Comparison of ENCODE assay signal across 8 cellular contexts in the genomic region with DNA sequence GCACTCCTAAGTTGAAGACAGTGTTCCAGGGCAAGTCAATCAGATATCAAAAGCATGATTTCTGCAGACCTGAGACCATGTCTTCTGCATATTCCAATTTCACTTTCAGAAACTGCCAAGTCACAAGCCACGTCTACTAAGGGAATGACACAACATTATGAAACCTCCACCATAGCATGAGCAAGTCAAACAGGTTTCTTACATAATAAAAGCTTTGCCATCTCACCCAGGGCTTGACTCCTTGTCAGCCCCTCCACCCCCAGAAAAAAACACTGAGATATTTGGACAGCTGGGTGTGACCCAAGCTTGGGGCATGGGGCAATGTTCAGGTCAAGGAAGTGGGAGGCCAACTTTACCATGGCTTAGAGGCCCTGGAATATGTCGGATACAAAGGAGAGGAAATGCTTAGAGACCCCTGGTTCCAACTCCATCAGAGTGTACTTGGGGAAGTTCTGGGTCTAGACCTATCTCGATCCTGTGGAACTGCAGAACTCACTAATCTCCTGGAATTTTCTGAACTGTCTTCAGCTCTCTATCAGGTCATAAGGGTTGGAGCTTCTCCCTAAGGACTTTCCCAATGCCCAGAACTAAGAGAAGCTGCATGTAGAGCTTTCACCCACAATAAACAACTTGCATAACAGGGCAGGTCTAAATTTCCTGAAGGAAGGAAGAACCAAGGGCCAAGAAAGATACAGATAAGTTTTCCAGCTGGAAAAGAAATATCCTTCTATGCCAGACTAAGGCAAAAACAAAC.
DNase-seq lines count a peak whose midpoint lies in the region; ATAC-seq and TF ChIP-seq lines count a peak whose summit lies in the region.

No MANE protein-coding gene starts in this region.

- peaks cover 5% of the 10 kb centered on the region for H3K36me3 Mint-ChIP-seq in activated naive CD8-positive, alpha-beta T cell treated with anti-CD3 and anti-CD28 coated beads for 36 hours
- no peaks in the 10 kb centered on the region for H3K36me3 Mint-ChIP-seq in H9 (ENCODE audit: insufficient read depth in 1 of 3, low read depth in 3 of 3)

- H3K4me3 ChIP-seq in adrenal gland: no peak overlapping the region

- no peak overlapping the region for H2BK15ac ChIP-seq in H9 (ENCODE audit: low read depth, low read length)

- H2BK5ac ChIP-seq in H9 (ENCODE audit: insufficient read length, low read length): no peak overlapping the region

- no peak overlapping the region for H3K27ac ChIP-seq in H9 (ENCODE audit: insufficient read length, low read depth, low read length)
- H3K27ac ChIP-seq in adrenal gland: no peak overlapping the region

- WGBS in H9 (ENCODE audit: extremely low coverage, insufficient read length, low lambda C conversion rate): no CpG with 5 or more reads among the region's 3 CpGs
- 63 to 77% (median 73%) methylated on average over 3 of the region's 3 CpGs for WGBS in adrenal gland, 4 donors

- no peak overlapping the region for H2BK20ac ChIP-seq in H9 (ENCODE audit: low read depth, low read length, poor library complexity, severe bottlenecking)

- no peaks in the 10 kb centered on the region for H3K79me2 ChIP-seq in H9 (ENCODE audit: insufficient read depth, low read length)

- no peak overlapping the region for H4K8ac ChIP-seq in H9 (replicated peaks; ENCODE audit: insufficient read length, low read depth, low read length)

- peaks cover 16% of the 10 kb centered on the region for H3K9me3 Mint-ChIP-seq in activated naive CD8-positive, alpha-beta T cell treated with anti-CD3 and anti-CD28 coated beads for 36 hours
- H3K9me3 Mint-ChIP-seq in H9: peaks cover 0 to 2% of the 10 kb centered on the region in 2 experiments; a peak in 2 of 5 replicates

- H2AK5ac ChIP-seq in H9 (ENCODE audit: insufficient read length, low read length): no peak overlapping the region

- H3K36me3 ChIP-seq in adrenal gland (replicated peaks in 1 of 2): no peaks in the 10 kb centered on the region

- no peak overlapping the region for H3K23ac ChIP-seq in H9 (ENCODE audit: insufficient read length, low read depth, low read length)

- H3K27me3 ChIP-seq in H9 (ENCODE audit: insufficient read depth, low read length): no peaks in the 10 kb centered on the region
- no peaks in the 10 kb centered on the region for H3K27me3 ChIP-seq in adrenal gland

- no peak overlapping the region for H3K18ac ChIP-seq in H9 (ENCODE audit: insufficient read length, low read depth, low read length)

- no peak overlapping the region for H3K14ac ChIP-seq in H9 (ENCODE audit: insufficient read depth, low read length)

- H2BK120ac ChIP-seq in H9 (ENCODE audit: low read depth, low read length, poor library complexity, severe bottlenecking): no peak overlapping the region

- H4K91ac ChIP-seq in H9 (ENCODE audit: insufficient read length, low read depth, low read length): no peak overlapping the region

- no peak overlapping the region for H3T11ph ChIP-seq in H9 (ENCODE audit: low read length)

- H3K4ac ChIP-seq in H9 (ENCODE audit: low read depth, low read length): no peak overlapping the region

- no peak overlapping the region for H2AFZ ChIP-seq in H9 (ENCODE audit: low read length)

- H3K9me3 ChIP-seq in H9 (ENCODE audit: control insufficient read depth, low read depth, low read length) (no peaks in the 10 kb centered on the region), adrenal gland (replicated peaks in 1 of 3) (no peaks in the 10 kb centered on the region)

- no peaks in the 10 kb centered on the region for H4K20me1 ChIP-seq in H9 (ENCODE audit: control insufficient read depth, insufficient read depth, insufficient read length)

- intact Hi-C loops in adrenal gland (cut with DNase I): no loop called here

- no peaks in the 10 kb centered on the region for H3K79me1 ChIP-seq in H9 (ENCODE audit: insufficient read depth, low read depth, low read length, poor library complexity, severe bottlenecking)

- in situ Hi-C loops in G401 (cut with HindIII; ENCODE audit: low sequenced_read_pairs): no loop called here

- H4K5ac ChIP-seq in H9 (ENCODE audit: insufficient read length, low read depth, low read length): no peak overlapping the region

- no peak overlapping the region for H3K4me2 ChIP-seq in H9 (ENCODE audit: insufficient read depth, insufficient read length, low read length)

- no peak overlapping the region for H3K4me3 Mint-ChIP-seq in activated naive CD8-positive, alpha-beta T cell treated with anti-CD3 and anti-CD28 coated beads for 36 hours
- H3K4me3 Mint-ChIP-seq in H9: no peak overlapping the region

- no peak for DNase-seq in activated naive CD8-positive, alpha-beta T cell treated with anti-CD3 and anti-CD28 coated beads for 36 hours
- peak; percentile 48 for DNase-seq in renal cortical epithelial cell (ENCODE audit: low read depth)
- DNase-seq in H9: no peak
- DNase-seq in G401 (ENCODE audit: low spot score): no peak
- DNase-seq in GM03348 (ENCODE audit: low spot score): no peak
- DNase-seq in adrenal gland: no peak

- no peak overlapping the region for H3K56ac ChIP-seq in H9 (ENCODE audit: insufficient read length, low read depth, low read length)

- no peak overlapping the region for H3K9ac ChIP-seq in H9 (ENCODE audit: extremely low read depth, insufficient read length, low read length)

- TF ChIP-seq POLR2A in adrenal gland (IDR thresholded peaks at IDR 0.05): no peak

- TF ChIP-seq CTCF in H9 (conservative IDR thresholded peaks at IDR 0.05) (no peak), adrenal gland (IDR thresholded peaks at IDR 0.05) (no peak)

- H2BK12ac ChIP-seq in H9 (ENCODE audit: insufficient read length, low read depth, low read length): no peak overlapping the region

- H3K23me2 ChIP-seq in H9 (ENCODE audit: insufficient read length, low read depth, low read length, poor library complexity, severe bottlenecking): no peaks in the 10 kb centered on the region

- H3K4me1 ChIP-seq in H9 (ENCODE audit: insufficient read depth, low read length) (no peaks in the 10 kb centered on the region), adrenal gland (replicated peaks in 1 of 2) (no peaks in the 10 kb centered on the region)

- peak overlapping the region; percentile 16 for H3K27ac Mint-ChIP-seq in activated naive CD8-positive, alpha-beta T cell treated with anti-CD3 and anti-CD28 coated beads for 36 hours
- H3K27ac Mint-ChIP-seq in H9: no peak overlapping the region; a peak in 1 of 7 replicates

- peaks cover 21% of the 10 kb centered on the region for H3K4me1 Mint-ChIP-seq in activated naive CD8-positive, alpha-beta T cell treated with anti-CD3 and anti-CD28 coated beads for 36 hours
- no peaks in the 10 kb centered on the region for H3K4me1 Mint-ChIP-seq in H9

- ATAC-seq in GM19035 (IDR thresholded peaks at IDR 0.05; ENCODE audit: unreplicated experiment): peak; percentile 63
- ATAC-seq in HG03103 (IDR thresholded peaks at IDR 0.05; ENCODE audit: low read depth, unreplicated experiment): peak; percentile 86

- H3K27me3 Mint-ChIP-seq in activated naive CD8-positive, alpha-beta T cell treated with anti-CD3 and anti-CD28 coated beads for 36 hours: peaks cover 42% of the 10 kb centered on the region
- peaks cover 7% of the 10 kb centered on the region for H3K27me3 Mint-ChIP-seq in H9 (ENCODE audit: low read depth)
